Comparison of ENCODE assay signal across 12 cellular contexts in the genomic region with DNA sequence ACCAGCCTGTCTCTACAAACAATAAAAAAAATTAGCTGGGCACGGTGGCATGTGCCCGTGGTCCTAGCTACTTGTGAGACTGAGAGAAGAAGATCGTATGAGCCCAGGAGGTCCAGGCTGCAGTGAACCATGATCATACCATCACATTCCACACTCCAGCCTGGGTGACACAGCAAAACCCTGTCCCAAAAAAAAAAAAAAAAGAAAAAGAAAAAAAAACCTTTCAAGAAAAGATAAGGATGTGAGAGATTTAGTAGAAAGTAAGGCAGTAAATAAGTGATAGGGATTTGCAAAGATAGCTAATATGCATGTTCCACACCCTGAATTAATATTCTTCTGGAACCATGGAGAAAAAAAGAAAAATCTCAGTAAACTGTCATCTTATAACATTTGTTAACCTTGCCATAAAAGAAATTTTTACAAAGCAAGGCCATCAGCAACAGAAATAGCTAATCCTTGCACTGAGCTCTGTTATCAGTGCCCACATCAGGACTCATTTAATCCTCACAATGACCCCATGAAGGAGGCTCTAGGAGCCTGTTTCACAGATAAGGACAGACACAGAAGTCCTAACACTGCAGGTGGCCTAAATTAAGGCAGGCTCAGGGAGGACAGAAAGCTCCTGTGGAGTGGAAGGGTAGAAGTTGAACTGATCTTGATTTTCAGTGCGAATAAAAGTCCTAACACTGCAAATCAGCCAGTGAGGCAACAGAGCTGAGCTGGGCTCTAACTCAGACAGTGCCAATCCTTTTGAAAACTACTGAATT. TPM values are rescaled to one million over a fixed set of nuclear protein-coding genes. Genes with fewer than 3 reads are reported as not detected.
DNase-seq lines count a peak whose midpoint lies in the region; ATAC-seq and TF ChIP-seq lines count a peak whose summit lies in the region.
"Had no signal": no experiment of that assay in that cellular context is flagged by ENCODE, and none has a peak within 500 bp of the region (broad histone marks: within the 10 kb centered on the region; RNA-seq: fewer than 3 reads in every experiment).

No MANE protein-coding gene starts in this region.

- WGBS in hepatocyte (ENCODE audit: low lambda C conversion rate, missing lambda C conversion rate): 59% methylated on average over 4 of the region's 4 CpGs

- H3K9me2 ChIP-seq in hepatocyte (replicated peaks; ENCODE audit: insufficient read depth): no peaks in the 10 kb centered on the region

- H3K27me3 Mint-ChIP-seq in stimulated activated naive CD8-positive, alpha-beta T cell treated with anti-CD3 and anti-CD28 coated beads, Interleukin-15, Interleukin-2, amounts not matched to agents 100 ng/mL and 50 ng/mL, for 24 hours: no peaks in the 10 kb centered on the region

- no peak overlapping the region for H3K4me3 ChIP-seq in hepatocyte
- H3K4me3 ChIP-seq: gastrocnemius medialis had no signal

- no peak for TF ChIP-seq POLR2A in GM18505 (IDR thresholded peaks at IDR 0.05; ENCODE audit: borderline replicate concordance, extremely low read depth, insufficient read depth, insufficient read length)

- peaks cover 40% of the 10 kb centered on the region for H3K4me1 ChIP-seq in hepatocyte (ENCODE audit: insufficient read depth)

- no peak for ATAC-seq in stimulated activated naive CD8-positive, alpha-beta T cell treated with anti-CD3 and anti-CD28 coated beads, Interleukin-15, Interleukin-2, amounts not matched to agents 100 U/mL and 50 U/mL, for 24 hours
- no peak for ATAC-seq in GM18505 (IDR thresholded peaks at IDR 0.05; ENCODE audit: unreplicated experiment)
- ATAC-seq: gastrocnemius medialis had no signal

- H4K20me1 ChIP-seq in hepatocyte (ENCODE audit: insufficient read depth, poor library complexity, severe bottlenecking): peaks cover 100% of the 10 kb centered on the region

- DNase-seq in stimulated activated naive CD8-positive, alpha-beta T cell treated with anti-CD3 and anti-CD28 coated beads, Interleukin-15, Interleukin-2, amounts not matched to agents 100 U/mL and 50 U/mL, for 24 hours: no peak
- DNase-seq in hepatocyte (ENCODE audit: low spot score) (no peak), iPS-NIHi11 (ENCODE audit: low spot score) (no peak), CD1c-positive myeloid dendritic cell (ENCODE audit: extremely low spot score) (no peak)
- no peak for DNase-seq in stimulated activated CD8-positive, alpha-beta memory T cell treated with anti-CD3 and anti-CD28 coated beads, Interleukin-4, amount 100 ng/mL, for 48 hours
- DNase-seq: DMS79 treated with DMSO at 0.1 percent for 48 hours, gastrocnemius medialis, NCI-H2227 treated with DMSO at 0.1 percent for 48 hours had no signal

- H3K4me1 Mint-ChIP-seq in stimulated activated naive CD8-positive, alpha-beta T cell treated with anti-CD3 and anti-CD28 coated beads, Interleukin-15, Interleukin-2, amounts not matched to agents 100 ng/mL and 50 ng/mL, for 24 hours (ENCODE audit: low read depth): peaks cover 71% of the 10 kb centered on the region

- peak overlapping the region; percentile 40 for H3K27ac ChIP-seq in VCaP
- H3K27ac ChIP-seq in hepatocyte: peak overlapping the region; percentile 49

- H3K9me3 Mint-ChIP-seq in stimulated activated naive CD8-positive, alpha-beta T cell treated with anti-CD3 and anti-CD28 coated beads, Interleukin-15, Interleukin-2, amounts not matched to agents 100 ng/mL and 50 ng/mL, for 24 hours: no peaks in the 10 kb centered on the region

- H3K4me3 Mint-ChIP-seq in stimulated activated naive CD8-positive, alpha-beta T cell treated with anti-CD3 and anti-CD28 coated beads, Interleukin-15, Interleukin-2, amounts not matched to agents 100 ng/mL and 50 ng/mL, for 24 hours: peak overlapping the region; percentile 35

- H3K27ac Mint-ChIP-seq in stimulated activated naive CD8-positive, alpha-beta T cell treated with anti-CD3 and anti-CD28 coated beads, Interleukin-15, Interleukin-2, amounts not matched to agents 100 ng/mL and 50 ng/mL, for 24 hours: no peak overlapping the region

- H3K79me2 ChIP-seq in hepatocyte: peaks cover 100% of the 10 kb centered on the region

- TF ChIP-seq CTCF in VCaP (conservative IDR thresholded peaks at IDR 0.05): no peak
- TF ChIP-seq CTCF in hepatocyte (IDR thresholded peaks at IDR 0.05; ENCODE audit: poor library complexity): no peak

- H3K27me3 ChIP-seq in hepatocyte: no peaks in the 10 kb centered on the region
- H3K27me3 ChIP-seq: gastrocnemius medialis had no signal

- no peaks in the 10 kb centered on the region for H3K36me3 ChIP-seq in hepatocyte (replicated peaks; ENCODE audit: insufficient read depth, low read depth)
- H3K36me3 ChIP-seq: gastrocnemius medialis had no signal

- peak overlapping the region; percentile 47 for H3K4me2 ChIP-seq in hepatocyte

- no peaks in the 10 kb centered on the region for H3K9me3 ChIP-seq in hepatocyte (ENCODE audit: low read depth)
- H3K9me3 ChIP-seq: gastrocnemius medialis had no signal

- peaks cover 41% of the 10 kb centered on the region for H3K36me3 Mint-ChIP-seq in stimulated activated naive CD8-positive, alpha-beta T cell treated with anti-CD3 and anti-CD28 coated beads, Interleukin-15, Interleukin-2, amounts not matched to agents 100 ng/mL and 50 ng/mL, for 24 hours (ENCODE audit: low read depth)

- no peak overlapping the region for H2AFZ ChIP-seq in hepatocyte

RNA-seq across cellular contexts. Expression of a gene that starts 7.6 kb away (rescaled TPM):
- total RNA-seq in hepatocyte: 134 and 155 TPM in 2 replicates
- polyA plus RNA-seq in hepatocyte: 154 and 175 TPM in 2 replicates

RNA-seq across cellular contexts. Expression of a gene that starts 31.8 kb away (rescaled TPM):
- total RNA-seq in hepatocyte: 0.53 TPM in 1 of 2 replicates, not detected in the other
- 0.33 and 1.3 TPM in 2 replicates for polyA plus RNA-seq in hepatocyte

RNA-seq across cellular contexts. Expression of a gene that starts 35.8 kb away (rescaled TPM):
- total RNA-seq in hepatocyte: 3.6 and 5.8 TPM in 2 replicates
- polyA plus RNA-seq in hepatocyte: 5.3 and 5.8 TPM in 2 replicates
- total RNA-seq: aorta had no signal
